In genomic region chr3:147963711-147964110, GRCh38 we compare ENCODE assay signal across 19 cellular contexts.
DNase-seq lines count a peak whose midpoint lies in the region; ATAC-seq and TF ChIP-seq lines count a peak whose summit lies in the region.
"Had no signal": no experiment of that assay in that cellular context is flagged by ENCODE, and none has a peak within 500 bp of the region (broad histone marks: within the 10 kb centered on the region; RNA-seq: fewer than 3 reads in every experiment).

No MANE protein-coding gene starts in this region.

- no peaks in the 10 kb centered on the region for H3K27me3 Mint-ChIP-seq in activated T-cell treated with anti-CD3 and anti-CD28 coated beads, Interleukin-2, amount 50 U/mL, for 72 hours (ENCODE audit: low read depth)
- H3K27me3 Mint-ChIP-seq: CD4-positive, CD25-positive, alpha-beta regulatory T cell; CD8-positive, alpha-beta memory T cell had no signal

- no peak overlapping the region for H3K4me3 Mint-ChIP-seq in activated T-cell treated with anti-CD3 and anti-CD28 coated beads, Interleukin-2, amount 50 U/mL, for 72 hours
- H3K4me3 Mint-ChIP-seq: CD4-positive, CD25-positive, alpha-beta regulatory T cell; CD8-positive, alpha-beta memory T cell had no signal

- no peaks in the 10 kb centered on the region for H3K4me1 Mint-ChIP-seq in activated T-cell treated with anti-CD3 and anti-CD28 coated beads, Interleukin-2, amount 50 U/mL, for 72 hours (ENCODE audit: low read depth)
- H3K4me1 Mint-ChIP-seq: CD4-positive, CD25-positive, alpha-beta regulatory T cell; CD8-positive, alpha-beta memory T cell had no signal

- DNase-seq in activated T-cell treated with anti-CD3 and anti-CD28 coated beads, Interleukin-2, amount 50 U/mL, for 72 hours = no peak
- DNase-seq in activated T-cell treated with anti-CD3 and anti-CD28 coated beads, Interleukin-2, amount 50 U/mL, for 48 hours = no peak
- DNase-seq in HCEC 1CT (peak; percentile 10), fibroblast of mammary gland (ENCODE audit: low read depth) (peak; percentile 58), renal cortical epithelial cell (ENCODE audit: low read depth) (peak; percentile 21), amniotic stem cell (lab: John Stamatoyannopoulos, UW) (no peak), NCI-H2029 (lab: John Stamatoyannopoulos, UW) (no peak)
- no peak for DNase-seq in activated CD8-positive, alpha-beta memory T cell treated with anti-CD3 and anti-CD28 coated beads for 24 hours
- DNase-seq: BE2C; C1 segment of cervical spinal cord; CD4-positive, CD25-positive, alpha-beta regulatory T cell; CD8-positive, alpha-beta memory T cell; COR-L47; DMS 273 treated with DMSO at 0.1 percent for 48 hours; DMS53; DND-41; EL had no signal

- peak overlapping the region; percentile 33 for H3K27ac Mint-ChIP-seq in activated T-cell treated with anti-CD3 and anti-CD28 coated beads, Interleukin-2, amount 50 U/mL, for 72 hours
- H3K27ac Mint-ChIP-seq: CD4-positive, CD25-positive, alpha-beta regulatory T cell; CD8-positive, alpha-beta memory T cell had no signal

- H3K36me3 Mint-ChIP-seq in activated T-cell treated with anti-CD3 and anti-CD28 coated beads, Interleukin-2, amount 50 U/mL, for 72 hours (ENCODE audit: insufficient read depth in 2 of 2) = peaks cover 0 to 2% of the 10 kb centered on the region in 2 donors
- H3K36me3 Mint-ChIP-seq: CD4-positive, CD25-positive, alpha-beta regulatory T cell had no signal

- no peak for ATAC-seq in activated T-cell treated with anti-CD3 and anti-CD28 coated beads, Interleukin-2, amount 50 U/mL, for 72 hours (replicated peaks in 1 of 2)
- ATAC-seq: A549 had no signal

- peaks cover 2% of the 10 kb centered on the region in 2 donors for H3K9me3 Mint-ChIP-seq in activated T-cell treated with anti-CD3 and anti-CD28 coated beads, Interleukin-2, amount 50 U/mL, for 72 hours

- no peak for TF ChIP-seq CTCF in fibroblast of mammary gland (conservative IDR thresholded peaks at IDR 0.05; ENCODE audit: control insufficient read depth, insufficient read depth, low read depth, low read length)

- no peak overlapping the region for H3K4me3 ChIP-seq in fibroblast of mammary gland (ENCODE audit: control insufficient read depth, low read depth, low read length)
- H3K4me3 ChIP-seq: A549, HAP-1 had no signal

Comparison
In these comparisons a context has a peak if more than half of its experiments do, and no peak if none do; other contexts are left out.
1. DNase-seq: peak in HCEC 1CT (single experiment), fibroblast of mammary gland (single experiment) and renal cortical epithelial cell (single experiment); none in activated T-cell treated with anti-CD3 and anti-CD28 coated beads, Interleukin-2, amount 50 U/mL, for 72 hours (0 of 2), activated T-cell treated with anti-CD3 and anti-CD28 coated beads, Interleukin-2, amount 50 U/mL, for 48 hours (0 of 2), activated CD8-positive, alpha-beta memory T cell treated with anti-CD3 and anti-CD28 coated beads for 24 hours (single experiment), amniotic stem cell (single experiment) and NCI-H2029 (single experiment).